Comparison of ENCODE assay signal across 1 cellular context in the genomic region with DNA sequence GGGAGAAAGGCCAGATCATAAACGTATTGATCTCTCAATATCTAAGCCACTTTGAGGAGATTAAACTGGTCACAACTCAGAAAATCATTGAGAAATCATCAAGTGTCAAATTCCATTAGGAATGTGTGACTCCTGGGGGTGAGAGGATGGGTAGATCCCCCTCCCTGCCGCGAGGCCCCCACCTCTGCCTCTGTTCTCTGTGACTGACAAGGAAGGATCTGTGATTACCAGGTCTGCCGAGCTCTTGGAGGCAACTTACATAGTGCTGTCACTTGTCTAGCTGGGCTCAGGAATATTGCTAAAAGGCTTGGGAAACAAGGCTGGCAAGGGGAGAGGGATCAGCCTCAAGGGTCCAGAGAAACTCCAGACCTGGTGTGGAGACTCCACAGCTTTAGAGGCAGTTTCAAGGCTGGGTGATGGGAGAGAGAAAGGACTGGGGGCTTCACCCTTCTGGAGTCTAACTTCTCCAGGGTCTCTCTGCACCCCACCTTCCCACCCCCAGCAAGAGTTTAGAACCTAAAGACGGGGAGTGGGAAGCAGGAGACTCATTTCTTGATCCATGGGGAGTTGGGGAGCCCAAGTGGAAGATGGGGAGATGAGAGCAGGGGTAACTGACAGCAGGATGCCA.
TF ChIP-seq lines count a peak whose summit lies in the region.

No MANE protein-coding gene starts in this region.

TF ChIP-seq in HEK293, 187 proteins besides CTCF, POLR2A, EP300 and RAD21 (continued from another document):
- TF ChIP-seq ZNF155 (tag by site-specific recombination; IDR thresholded peaks at IDR 0.05): no peak
- TF ChIP-seq, protein P1, sequence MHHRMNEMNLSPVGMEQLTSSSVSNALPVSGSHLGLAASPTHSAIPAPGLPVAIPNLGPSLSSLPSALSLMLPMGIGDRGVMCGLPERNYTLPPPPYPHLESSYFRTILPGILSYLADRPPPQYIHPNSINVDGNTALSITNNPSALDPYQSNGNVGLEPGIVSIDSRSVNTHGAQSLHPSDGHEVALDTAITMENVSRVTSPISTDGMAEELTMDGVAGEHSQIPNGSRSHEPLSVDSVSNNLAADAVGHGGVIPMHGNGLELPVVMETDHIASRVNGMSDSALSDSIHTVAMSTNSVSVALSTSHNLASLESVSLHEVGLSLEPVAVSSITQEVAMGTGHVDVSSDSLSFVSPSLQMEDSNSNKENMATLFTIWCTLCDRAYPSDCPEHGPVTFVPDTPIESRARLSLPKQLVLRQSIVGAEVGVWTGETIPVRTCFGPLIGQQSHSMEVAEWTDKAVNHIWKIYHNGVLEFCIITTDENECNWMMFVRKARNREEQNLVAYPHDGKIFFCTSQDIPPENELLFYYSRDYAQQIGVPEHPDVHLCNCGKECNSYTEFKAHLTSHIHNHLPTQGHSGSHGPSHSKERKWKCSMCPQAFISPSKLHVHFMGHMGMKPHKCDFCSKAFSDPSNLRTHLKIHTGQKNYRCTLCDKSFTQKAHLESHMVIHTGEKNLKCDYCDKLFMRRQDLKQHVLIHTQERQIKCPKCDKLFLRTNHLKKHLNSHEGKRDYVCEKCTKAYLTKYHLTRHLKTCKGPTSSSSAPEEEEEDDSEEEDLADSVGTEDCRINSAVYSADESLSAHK (tag by site-specific recombination; IDR thresholded peaks at IDR 0.05): peak; percentile 90
- TF ChIP-seq, protein P2, sequence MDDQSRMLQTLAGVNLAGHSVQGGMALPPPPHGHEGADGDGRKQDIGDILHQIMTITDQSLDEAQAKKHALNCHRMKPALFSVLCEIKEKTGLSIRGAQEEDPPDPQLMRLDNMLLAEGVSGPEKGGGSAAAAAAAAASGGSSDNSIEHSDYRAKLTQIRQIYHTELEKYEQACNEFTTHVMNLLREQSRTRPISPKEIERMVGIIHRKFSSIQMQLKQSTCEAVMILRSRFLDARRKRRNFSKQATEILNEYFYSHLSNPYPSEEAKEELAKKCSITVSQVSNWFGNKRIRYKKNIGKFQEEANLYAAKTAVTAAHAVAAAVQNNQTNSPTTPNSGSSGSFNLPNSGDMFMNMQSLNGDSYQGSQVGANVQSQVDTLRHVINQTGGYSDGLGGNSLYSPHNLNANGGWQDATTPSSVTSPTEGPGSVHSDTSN (CRISPR knock-in tag; IDR thresholded peaks at IDR 0.05): no peak
- TF ChIP-seq, protein P3, sequence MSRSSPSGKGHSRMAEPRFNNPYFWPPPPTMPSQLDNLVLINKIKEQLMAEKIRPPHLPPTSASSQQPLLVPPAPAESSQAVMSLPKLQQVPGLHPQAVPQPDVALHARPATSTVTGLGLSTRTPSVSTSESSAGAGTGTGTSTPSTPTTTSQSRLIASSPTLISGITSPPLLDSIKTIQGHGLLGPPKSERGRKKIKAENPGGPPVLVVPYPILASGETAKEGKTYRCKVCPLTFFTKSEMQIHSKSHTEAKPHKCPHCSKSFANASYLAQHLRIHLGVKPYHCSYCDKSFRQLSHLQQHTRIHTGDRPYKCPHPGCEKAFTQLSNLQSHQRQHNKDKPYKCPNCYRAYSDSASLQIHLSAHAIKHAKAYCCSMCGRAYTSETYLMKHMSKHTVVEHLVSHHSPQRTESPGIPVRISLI (tag by site-specific recombination; IDR thresholded peaks at IDR 0.05): no peak
- TF ChIP-seq, protein P4, sequence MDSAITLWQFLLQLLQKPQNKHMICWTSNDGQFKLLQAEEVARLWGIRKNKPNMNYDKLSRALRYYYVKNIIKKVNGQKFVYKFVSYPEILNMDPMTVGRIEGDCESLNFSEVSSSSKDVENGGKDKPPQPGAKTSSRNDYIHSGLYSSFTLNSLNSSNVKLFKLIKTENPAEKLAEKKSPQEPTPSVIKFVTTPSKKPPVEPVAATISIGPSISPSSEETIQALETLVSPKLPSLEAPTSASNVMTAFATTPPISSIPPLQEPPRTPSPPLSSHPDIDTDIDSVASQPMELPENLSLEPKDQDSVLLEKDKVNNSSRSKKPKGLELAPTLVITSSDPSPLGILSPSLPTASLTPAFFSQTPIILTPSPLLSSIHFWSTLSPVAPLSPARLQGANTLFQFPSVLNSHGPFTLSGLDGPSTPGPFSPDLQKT (IDR thresholded peaks at IDR 0.05; ENCODE audit: borderline replicate concordance, low read depth, low read length): no peak
- TF ChIP-seq ZXDB (tag by site-specific recombination; IDR thresholded peaks at IDR 0.05): no peak
